Comparison of ENCODE assay signal across 26 cellular contexts in the genomic region with DNA sequence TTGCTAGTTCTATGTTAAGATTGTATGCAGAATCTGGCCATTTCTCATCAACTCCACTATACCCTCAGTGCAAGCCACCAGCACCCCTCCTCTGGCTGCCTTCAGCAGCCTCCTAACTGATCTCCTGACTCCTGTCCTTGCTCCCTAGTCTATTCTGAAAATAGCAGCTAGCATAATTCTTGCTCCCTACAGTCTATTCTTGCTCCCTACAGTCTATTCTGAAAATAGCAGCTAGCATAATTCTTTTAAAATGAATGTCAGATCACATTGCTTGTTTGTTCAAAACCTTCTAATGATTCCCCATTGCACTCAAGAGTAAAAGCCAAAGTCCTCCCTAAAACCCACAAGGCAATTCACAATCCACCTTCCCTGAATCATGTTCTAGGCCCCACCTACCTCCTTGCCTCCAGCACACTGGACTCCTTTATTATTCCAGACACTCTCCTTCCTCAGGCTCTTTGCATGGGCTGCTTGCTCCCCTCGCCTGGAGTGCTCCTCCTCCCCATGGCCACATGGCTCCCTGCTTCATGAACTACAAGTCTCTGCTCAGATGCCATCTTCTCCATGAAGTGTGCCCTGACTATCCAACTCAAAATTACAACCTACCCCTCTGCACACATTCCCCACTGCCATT.
DNase-seq lines count a peak whose midpoint lies in the region; ATAC-seq and TF ChIP-seq lines count a peak whose summit lies in the region.
"Had no signal": no experiment of that assay in that cellular context is flagged by ENCODE, and none has a peak within 500 bp of the region (broad histone marks: within the 10 kb centered on the region; RNA-seq: fewer than 3 reads in every experiment).

No MANE protein-coding gene starts in this region.

- WGBS in heart left ventricle, 4 donors = 60 to 68% (median 64%) methylated on average over 1 of the region's 1 CpG
- 45 to 85% (median 58%) methylated on average over 1 of the region's 1 CpG for WGBS in psoas muscle, 3 donors
- WGBS in upper lobe of left lung, 2 donors = 64 to 100% methylated on average over 1 of the region's 1 CpG

- DNase-seq in DND-41 (no peak), SK-MEL-5 (ENCODE audit: low read depth, low spot score) (peak; percentile 32), heart left ventricle (no peak), psoas muscle (no peak), upper lobe of left lung (no peak), cerebellum (ENCODE audit: low spot score) (no peak)
- DNase-seq: ACHN; activated CD8-positive, alpha-beta T cell treated with anti-CD3 and anti-CD28 coated beads for 36 hours; activated gamma-delta T cell treated with Interleukin-2 at 50 U/mL for 16 hours; cerebellar nuclear complex; COR-L47; dorsolateral prefrontal cortex; glutamatergic neuron; KBM-7; kidney; MG63; NCI-H1417; NCI-H446; posterior cingulate gyrus; RPMI8226; T-helper 2 cell had no signal

- in situ Hi-C loops in SK-MEL-5 (cut with HindIII; ENCODE audit: low pct_unique_long_range_greater_than_20kb, low sequenced_read_pairs) = no loop called here

- no peak for TF ChIP-seq POLR2A in heart left ventricle (IDR thresholded peaks at IDR 0.05)
- TF ChIP-seq POLR2A in upper lobe of left lung (IDR thresholded peaks at IDR 0.05) = no peak

- peak; percentile 34 for TF ChIP-seq CTCF in DND-41 (IDR thresholded peaks at IDR 0.05; ENCODE audit: borderline replicate concordance, extremely low read depth, low read length, poor library complexity, severe bottlenecking)
- TF ChIP-seq CTCF in heart left ventricle (IDR thresholded peaks at IDR 0.05) = peak in 8 of 12 donors; percentile 11 to 41 (median 25)
- peak; percentile 23 for TF ChIP-seq CTCF in psoas muscle (IDR thresholded peaks at IDR 0.05)
- TF ChIP-seq CTCF in upper lobe of left lung (IDR thresholded peaks at IDR 0.05) = no peak

- H3K4me2 ChIP-seq in DND-41 (ENCODE audit: insufficient read depth, low read length) = no peak overlapping the region

- no peak overlapping the region for H3K9ac ChIP-seq in DND-41 (ENCODE audit: low read depth, low read length)

- no peak for TF ChIP-seq EP300 in upper lobe of left lung (IDR thresholded peaks at IDR 0.05)

- H3K36me3 ChIP-seq in DND-41 (ENCODE audit: insufficient read depth, low read length) (no peaks in the 10 kb centered on the region), heart left ventricle (no peaks in the 10 kb centered on the region), psoas muscle (ENCODE audit: insufficient read depth in 1 of 2, low read depth in 1 of 2) (no peaks in the 10 kb centered on the region), upper lobe of left lung (no peaks in the 10 kb centered on the region)
- H3K36me3 ChIP-seq: HAP-1, MG63, tibial nerve had no signal

- H4K20me1 ChIP-seq in DND-41 (ENCODE audit: insufficient read depth, low read length) = no peaks in the 10 kb centered on the region

- H3K9me3 ChIP-seq in DND-41 (ENCODE audit: insufficient read depth, low read length, severe bottlenecking) = no peaks in the 10 kb centered on the region
- no peaks in the 10 kb centered on the region for H3K9me3 ChIP-seq in heart left ventricle
- H3K9me3 ChIP-seq in psoas muscle = no peaks in the 10 kb centered on the region
- H3K9me3 ChIP-seq in upper lobe of left lung = no peaks in the 10 kb centered on the region
- H3K9me3 ChIP-seq: HAP-1, MG63, tibial nerve had no signal

- intact Hi-C loops in heart left ventricle (cut with DNase I) = loop anchor here in 4 of 10 donors (5.0 to 10.0 kb wide), 4 partner anchors 36 to 402 kb away; a partner anchor contains a TSS
- intact Hi-C loops in psoas muscle (cut with DNase I) = loop anchor here in 1 of 2 donors (5.0 kb wide), 1 partner anchor 409 kb away; no protein-coding TSS in a partner anchor

- peaks cover 74% of the 10 kb centered on the region for H3K4me1 ChIP-seq in DND-41 (ENCODE audit: insufficient read depth, low read length)
- peaks cover 0 to 54% (median 25%) of the 10 kb centered on the region in 12 donors for H3K4me1 ChIP-seq in heart left ventricle
- peaks cover 21% of the 10 kb centered on the region for H3K4me1 ChIP-seq in psoas muscle
- H3K4me1 ChIP-seq in upper lobe of left lung = peaks cover 0 to 16% (median 12%) of the 10 kb centered on the region in 4 donors
- H3K4me1 ChIP-seq: HAP-1 had no signal

- H3K27ac ChIP-seq in DND-41 (ENCODE audit: low read length) = peak overlapping the region; percentile 22; the same call in 1 of the 2 replicates
- H3K27ac ChIP-seq in heart left ventricle = peak overlapping the region; percentile 7 to 89 (median 76)
- peak overlapping the region; percentile 80 for H3K27ac ChIP-seq in psoas muscle
- H3K27ac ChIP-seq in upper lobe of left lung = no peak overlapping the region
- H3K27ac ChIP-seq: dorsolateral prefrontal cortex had no signal

- ATAC-seq in DND-41 (ENCODE audit: insufficient read depth, low read depth) (no peak), heart left ventricle (peak; percentile 80 to 89 (median 84)), psoas muscle (peak; percentile 66 to 94 (median 91)), upper lobe of left lung (ENCODE audit: low FRiP score in 2 of 2) (no peak), GM18867 (IDR thresholded peaks at IDR 0.05; ENCODE audit: unreplicated experiment) (no peak)
- ATAC-seq: activated CD8-positive, alpha-beta T cell treated with anti-CD3 and anti-CD28 coated beads for 36 hours; SK-N-SH treated with all-trans-retinoic acid at 6 μM for 48 hours had no signal

- H3K27me3 ChIP-seq in DND-41 (ENCODE audit: insufficient read depth, low read length, poor library complexity) = no peaks in the 10 kb centered on the region
- no peaks in the 10 kb centered on the region for H3K27me3 ChIP-seq in heart left ventricle
- no peaks in the 10 kb centered on the region for H3K27me3 ChIP-seq in psoas muscle (ENCODE audit: insufficient read depth in 3 of 3, low read length in 2 of 3)
- H3K27me3 ChIP-seq in upper lobe of left lung = no peaks in the 10 kb centered on the region
- H3K27me3 ChIP-seq: MG63, tibial nerve had no signal

- H2AFZ ChIP-seq in DND-41 (ENCODE audit: low read depth, low read length) = no peak overlapping the region

- no peak overlapping the region for H3K4me3 ChIP-seq in DND-41 (ENCODE audit: low read depth in 1 of 2, low read length in 2 of 2)
- H3K4me3 ChIP-seq in heart left ventricle = no peak overlapping the region
- no peak overlapping the region for H3K4me3 ChIP-seq in psoas muscle
- H3K4me3 ChIP-seq in upper lobe of left lung = no peak overlapping the region
- H3K4me3 ChIP-seq: dorsolateral prefrontal cortex, HAP-1, lung, MG63, tibial nerve had no signal

- H3K79me2 ChIP-seq in DND-41 (ENCODE audit: insufficient read depth, low read length) = no peaks in the 10 kb centered on the region

Comparison
In these comparisons a context has a peak if more than half of its experiments do, and no peak if none do; other contexts are left out.
1. ATAC-seq: peak in heart left ventricle (4 of 4) and psoas muscle (4 of 4); none in DND-41 (single experiment), upper lobe of left lung (0 of 2) and GM18867 (single experiment).
2. H3K27ac ChIP-seq: peak in DND-41 (single experiment), heart left ventricle (12 of 12) and psoas muscle (single experiment); none in upper lobe of left lung (0 of 4).
3. CTCF ChIP-seq: peak in DND-41 (single experiment), heart left ventricle (8 of 12) and psoas muscle (single experiment); none in upper lobe of left lung (0 of 6).